In the genomic region with DNA sequence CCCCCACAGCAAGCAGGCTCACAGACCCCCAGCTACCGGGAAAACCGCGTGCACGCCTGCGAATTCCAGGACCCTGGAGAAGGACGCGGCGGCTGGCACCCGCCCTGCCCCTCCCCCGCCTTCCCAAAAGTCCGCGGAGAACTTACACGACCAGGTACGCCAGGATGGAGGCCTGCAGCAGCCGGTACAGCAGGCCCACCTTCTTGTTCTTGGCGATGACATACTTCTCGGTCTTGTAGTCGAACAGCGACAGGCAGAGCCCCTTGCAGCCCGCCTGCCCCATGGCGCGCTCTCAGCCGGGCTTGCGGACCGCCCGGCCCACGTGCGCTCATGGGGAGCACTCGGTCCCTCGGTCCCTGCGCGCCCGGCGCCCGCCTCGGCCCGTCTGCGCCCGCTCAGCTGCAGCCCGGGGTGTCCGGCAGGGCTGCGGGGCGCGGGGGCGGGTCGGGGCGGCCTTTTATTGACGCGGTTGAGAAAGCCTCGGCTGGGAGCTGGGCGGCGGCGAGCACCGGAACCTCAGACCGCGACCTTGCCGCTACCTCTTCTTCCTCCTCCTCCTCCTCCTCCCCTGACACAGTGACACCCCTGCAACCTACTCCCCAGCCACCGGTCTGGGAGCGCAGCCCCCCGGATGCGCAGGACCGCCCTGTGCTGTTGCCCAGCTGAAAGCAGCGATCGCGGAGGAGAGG, we compare ENCODE assay signal across 7 cellular contexts. TPM values are rescaled to one million over a fixed set of nuclear protein-coding genes. Genes with fewer than 3 reads are reported as not detected.
DNase-seq lines count a peak whose midpoint lies in the region; ATAC-seq, FAIRE-seq and TF ChIP-seq lines count a peak whose summit lies in the region.

A gene with protein sequence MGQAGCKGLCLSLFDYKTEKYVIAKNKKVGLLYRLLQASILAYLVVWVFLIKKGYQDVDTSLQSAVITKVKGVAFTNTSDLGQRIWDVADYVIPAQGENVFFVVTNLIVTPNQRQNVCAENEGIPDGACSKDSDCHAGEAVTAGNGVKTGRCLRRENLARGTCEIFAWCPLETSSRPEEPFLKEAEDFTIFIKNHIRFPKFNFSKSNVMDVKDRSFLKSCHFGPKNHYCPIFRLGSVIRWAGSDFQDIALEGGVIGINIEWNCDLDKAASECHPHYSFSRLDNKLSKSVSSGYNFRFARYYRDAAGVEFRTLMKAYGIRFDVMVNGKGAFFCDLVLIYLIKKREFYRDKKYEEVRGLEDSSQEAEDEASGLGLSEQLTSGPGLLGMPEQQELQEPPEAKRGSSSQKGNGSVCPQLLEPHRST (minus strand): TSS at position 433 of the 689 bp plus-strand sequence. CDS start 150 bp downstream, at position 283.

- H3K79me2 ChIP-seq in PC-3 (ENCODE audit: low read length), result 0 out of 2 replicates have a peak, but pooled peaks cover 4% of the 10 kb centered on the region

- H3K27ac ChIP-seq in PC-3 (ENCODE audit: low read length) (no peak within 1 kb of the TSS), iPS DF 6.9 (ENCODE audit: low read length) (no peak within 1 kb of the TSS), small intestine (ENCODE audit: low read depth in 1 of 2, low read length in 1 of 2) (peak within 1 kb of the TSS in 1 of 2 donors; percentile 32)

- H3K4me3 ChIP-seq in PC-3 (ENCODE audit: low read length), result peak within 1 kb of the TSS; percentile 68
- peak within 1 kb of the TSS; percentile 55; the same call in 1 of the 2 replicates for H3K4me3 ChIP-seq in iPS DF 6.9 (ENCODE audit: low read length)
- peak within 1 kb of the TSS; percentile 52 to 53 for H3K4me3 ChIP-seq in small intestine (ENCODE audit: low read depth in 1 of 2, low read length in 2 of 2)

- H3K4me3 Mint-ChIP-seq in activated naive CD8-positive, alpha-beta T cell, result peak within 1 kb of the TSS; percentile 89

- WGBS in iPS DF 6.9 (ENCODE audit: insufficient coverage, insufficient read length), result no CpG with 5 or more reads among the region's 65 CpGs
- WGBS in small intestine, 3 donors, result 1 to 2% (median 1%) methylated on average over 59 to 65 of the region's 65 CpGs

- no peak for TF ChIP-seq CTCF in PC-3 (conservative IDR thresholded peaks at IDR 0.05; ENCODE audit: low read depth, low read length)

- peak within 1 kb of the TSS; percentile 61 for H3K27ac Mint-ChIP-seq in activated naive CD8-positive, alpha-beta T cell

- peak within 1 kb of the TSS; percentile 75 for H2AFZ ChIP-seq in PC-3 (ENCODE audit: low read length)

- H3K36me3 Mint-ChIP-seq in activated naive CD8-positive, alpha-beta T cell, result no peaks in the 10 kb centered on the region

- H3K9me3 ChIP-seq in PC-3 (ENCODE audit: low read length) (no peaks in the 10 kb centered on the region), iPS DF 6.9 (ENCODE audit: control insufficient read depth, insufficient read depth, low read length) (no peaks in the 10 kb centered on the region), small intestine (ENCODE audit: control insufficient read depth, low read depth) (no peaks in the 10 kb centered on the region)

- intact Hi-C loops in PC-3 (cut with micrococcal nuclease), result no loop called here

- POLR2A ChIA-PET in PC-3 (lab: Charles Lee; ENCODE audit: unreplicated experiment), result no interaction called here

- ATAC-seq in PC-3 (peak; percentile 50), HG02970 (IDR thresholded peaks at IDR 0.05; ENCODE audit: low FRiP score, unreplicated experiment) (no peak)

- H3K4me1 Mint-ChIP-seq in activated naive CD8-positive, alpha-beta T cell (ENCODE audit: low read depth), result peaks cover 19% of the 10 kb centered on the region

- H3K9me2 ChIP-seq in PC-3 (replicated peaks; ENCODE audit: low read length), result no peaks in the 10 kb centered on the region

- H3K4me2 ChIP-seq in PC-3 (ENCODE audit: low read length), result peak within 1 kb of the TSS; percentile 91

- no peaks in the 10 kb centered on the region for H4K20me1 ChIP-seq in PC-3 (ENCODE audit: low read length)

- CTCF ChIA-PET in PC-3 (lab: Charles Lee), result no interaction called here

- no TSS peak for BruUV-seq in PC-3 (replicated peaks; lab: Mats Ljungman, UMichigan)

- H3K9me3 Mint-ChIP-seq in activated naive CD8-positive, alpha-beta T cell (ENCODE audit: low read depth), result no peaks in the 10 kb centered on the region

- DNase-seq in PC-3, result peak; percentile 32
- no peak for DNase-seq in iPS DF 6.9 (ENCODE audit: low read depth, low spot score)
- peak; percentile 34 for DNase-seq in small intestine
- DNase-seq in NCI-H524 treated with DMSO at 0.1 percent for 48 hours (lab: John Stamatoyannopoulos, UW), result no peak

- H3K4me1 ChIP-seq in PC-3 (ENCODE audit: insufficient read depth, low read length) (peaks cover 4% of the 10 kb centered on the region; the same call in 1 of the 2 replicates), iPS DF 6.9 (ENCODE audit: control insufficient read depth, insufficient read depth, low read length) (no peaks in the 10 kb centered on the region; the same call in 1 of the 2 replicates), small intestine (ENCODE audit: control insufficient read depth in 2 of 2, insufficient read depth in 1 of 2, low read depth in 1 of 2, low read length in 1 of 2) (no peaks in the 10 kb centered on the region)

- peak; percentile 79 for TF ChIP-seq POLR2A in GM19193 (IDR thresholded peaks at IDR 0.05; ENCODE audit: extremely low read depth, insufficient read depth, insufficient read length)

- peak within 1 kb of the TSS; percentile 36 for H3K9ac ChIP-seq in PC-3 (ENCODE audit: low read length)

- H3K27me3 ChIP-seq in PC-3 (ENCODE audit: low read length) (no peaks in the 10 kb centered on the region), iPS DF 6.9 (ENCODE audit: control insufficient read depth, insufficient read depth, low read length) (no peaks in the 10 kb centered on the region), small intestine (ENCODE audit: control insufficient read depth in 2 of 2, insufficient read depth in 2 of 2, low read length in 2 of 2) (peaks cover 2 to 7% of the 10 kb centered on the region in 2 donors)

- H3K27me3 Mint-ChIP-seq in activated naive CD8-positive, alpha-beta T cell, result no peaks in the 10 kb centered on the region

- H3K36me3 ChIP-seq in PC-3 (ENCODE audit: low read depth, low read length), result no peaks in the 10 kb centered on the region
- no peaks in the 10 kb centered on the region for H3K36me3 ChIP-seq in iPS DF 6.9 (ENCODE audit: control insufficient read depth, insufficient read depth, low read length)
- no peaks in the 10 kb centered on the region for H3K36me3 ChIP-seq in small intestine (ENCODE audit: control insufficient read depth in 2 of 2, insufficient read depth in 2 of 2, low read length in 2 of 2)

- FAIRE-seq in small intestine (lab: Jason Lieb, UNC), result no peak

- no peaks in the 10 kb centered on the region for H3F3A ChIP-seq in PC-3 (ENCODE audit: low read length, unreplicated experiment)

RNA-seq across cellular contexts. Expression of the gene that starts here (rescaled TPM):
- total RNA-seq in PC-3 (2014; rRNA removed), result 13.0 and 19.3 TPM in 2 replicates
- 1 to 10 TPM in 2 of 3 donors, under 1 TPM in 1; 0.67 to 5.6 (median 3.0) TPM for polyA plus RNA-seq in small intestine

Comparison
In these comparisons a context has a peak if more than half of its experiments do, and no peak if none do; other contexts are left out.
1. DNase-seq: peak in PC-3 (single experiment) and small intestine (single experiment); none in iPS DF 6.9 (single experiment) and NCI-H524 treated with DMSO at 0.1 percent for 48 hours (single experiment).
2. Peak in every context shown above with its lines, with median percentiles within 50 percentile points of each other: H3K4me3 ChIP-seq.